ENCODE assay signal across 8 cellular contexts in the genomic region with DNA sequence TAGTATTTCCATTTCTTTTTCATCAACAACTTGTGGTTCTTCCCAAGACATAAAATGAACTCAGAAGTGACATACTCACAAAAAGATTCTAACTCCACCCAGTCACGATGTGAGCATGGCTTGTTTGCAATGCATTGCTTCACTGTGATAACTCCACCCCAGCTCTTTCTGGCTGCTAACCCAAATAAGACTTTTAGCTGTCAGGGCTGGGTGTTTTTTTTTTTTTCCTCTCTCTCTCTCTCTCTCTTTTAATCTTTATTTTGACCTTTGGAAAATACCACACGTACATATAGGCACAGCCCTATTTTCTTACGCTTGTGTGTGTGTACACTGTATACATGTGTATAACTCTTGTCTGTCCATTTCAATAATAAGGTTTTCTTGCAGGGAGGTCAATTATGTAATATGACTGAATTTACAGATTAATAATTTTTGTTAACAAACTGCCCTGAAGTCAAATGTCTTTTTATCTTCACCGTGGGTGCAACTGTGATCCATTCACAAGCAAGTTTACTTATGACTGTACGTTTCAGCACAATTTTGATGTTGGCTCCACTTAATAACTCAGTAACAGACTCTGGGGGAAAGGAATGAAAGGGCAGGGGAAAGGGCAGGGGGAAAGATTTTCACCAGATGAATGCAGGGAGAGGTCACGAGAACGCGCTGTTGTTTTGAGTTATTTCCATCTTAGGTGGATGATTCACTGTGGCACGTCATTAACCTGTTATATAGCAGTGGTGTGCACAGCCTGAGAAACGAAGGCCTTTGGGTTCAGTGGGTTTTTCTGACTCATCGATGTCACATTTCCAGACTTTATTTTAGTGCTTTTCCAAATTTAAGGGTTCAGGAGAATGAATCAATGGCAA. TPM values are rescaled to one million over a fixed set of nuclear protein-coding genes. Genes with fewer than 3 reads are reported as not detected.
DNase-seq lines count a peak whose midpoint lies in the region; ATAC-seq, FAIRE-seq and TF ChIP-seq lines count a peak whose summit lies in the region.

No MANE protein-coding gene starts in this region.

- H3K36me3 ChIP-seq in BJ (ENCODE audit: control insufficient read depth, insufficient read depth, low read length): no peaks in the 10 kb centered on the region
- H3K36me3 ChIP-seq in SJCRH30: no peaks in the 10 kb centered on the region

- peak; percentile 76 for FAIRE-seq in HTR-8/SVneo (lab: Jason Lieb, UNC)

- H3K9me3 ChIP-seq in SJCRH30 (replicated peaks): no peaks in the 10 kb centered on the region

- H3K27ac ChIP-seq in SJCRH30: no peak overlapping the region

- peak; percentile 98 for DNase-seq in BJ (ENCODE audit: low read depth)
- DNase-seq in HTR-8/SVneo (ENCODE audit: insufficient read length, low spot score): peak; percentile 67
- DNase-seq in activated CD8-positive, alpha-beta memory T cell treated with anti-CD3 and anti-CD28 coated beads, Interleukin-2, amount 50 U/mL, for 48 hours: peak; percentile 66
- peak; percentile 89 for DNase-seq in fibroblast of the conjunctiva (ENCODE audit: low read depth)
- DNase-seq in stimulated activated CD4-positive, alpha-beta T cell treated with anti-CD3 and anti-CD28 coated beads, Interleukin-1b, Interleukin-23, amount 100 ng/mL, for 1 hour (ENCODE audit: low read depth in 2 of 2): peak; percentile 24 to 44
- DNase-seq in SJCRH30: no peak
- DNase-seq in globus pallidus (ENCODE audit: low spot score): no peak

- H3K4me1 ChIP-seq in SJCRH30: no peaks in the 10 kb centered on the region

- CTCF ChIA-PET in BJ (lab: Yijun Ruan, JAX): interaction anchor here (1.6 kb wide), 1 partner anchor 13 kb away, joined by 6 read pairs; no protein-coding TSS in a partner anchor

- H3K4me3 ChIP-seq in BJ (ENCODE audit: low read depth, low read length): no peak overlapping the region
- no peak overlapping the region for H3K4me3 ChIP-seq in SJCRH30

- TF ChIP-seq CTCF in BJ (IDR thresholded peaks at IDR 0.05; ENCODE audit: insufficient read depth, low read depth, low read length): no peak

- no peaks in the 10 kb centered on the region for H3K27me3 ChIP-seq in BJ (ENCODE audit: control insufficient read depth, insufficient read depth, low read length)
- peaks cover 4% of the 10 kb centered on the region; the same call in 1 of the 2 replicates for H3K27me3 ChIP-seq in SJCRH30

- peak; percentile 93 for ATAC-seq in GM21447 (IDR thresholded peaks at IDR 0.05; ENCODE audit: unreplicated experiment)

- POLR2A ChIA-PET in BJ (lab: Charles Lee): interaction anchor here (0.9 kb wide), 1 partner anchor 19 kb away, joined by 6 read pairs; no protein-coding TSS in a partner anchor

RNA-seq across cellular contexts. Expression of a gene that starts 49.1 kb away (rescaled TPM):
- polyA plus RNA-seq in BJ (2011; rRNA removed): 4.3 and 5.6 TPM in 2 replicates
- 6.5 and 6.7 TPM in 2 replicates for polyA minus RNA-seq in BJ (2011; rRNA and poly(A)+ RNA removed)
- not detected in 2 replicates for total RNA-seq in SJCRH30 (2014; rRNA removed; shearing (Covaris generic))

Comparison
In these comparisons a context has a peak if more than half of its experiments do, and no peak if none do; other contexts are left out.
1. DNase-seq: peak in BJ (single experiment), HTR-8/SVneo (single experiment), activated CD8-positive, alpha-beta memory T cell treated with anti-CD3 and anti-CD28 coated beads, Interleukin-2, amount 50 U/mL, for 48 hours (single experiment), fibroblast of the conjunctiva (single experiment) and stimulated activated CD4-positive, alpha-beta T cell treated with anti-CD3 and anti-CD28 coated beads, Interleukin-1b, Interleukin-23, amount 100 ng/mL, for 1 hour (2 of 2); none in SJCRH30 (0 of 2) and globus pallidus (single experiment).